In genomic region chr1:28147264-28148094, GRCh38 we compare ENCODE assay signal across 15 cellular contexts. TPM values are rescaled to one million over a fixed set of nuclear protein-coding genes. Genes with fewer than 3 reads are reported as not detected.
DNase-seq lines count a peak whose midpoint lies in the region; ATAC-seq, FAIRE-seq and TF ChIP-seq lines count a peak whose summit lies in the region.
"Had no signal": no experiment of that assay in that cellular context is flagged by ENCODE, and none has a peak within 500 bp of the region (broad histone marks: within the 10 kb centered on the region; RNA-seq: fewer than 3 reads in every experiment).

No MANE protein-coding gene starts in this region.

- TF ChIP-seq POLR2A in K562 (conservative IDR thresholded peaks at IDR 0.05): no peak

- H4K20me1 ChIP-seq in BLaER1: no peaks in the 10 kb centered on the region
- no peaks in the 10 kb centered on the region for H4K20me1 ChIP-seq in K562 (replicated peaks; ENCODE audit: control insufficient read depth, insufficient read depth, low read length)

- WGBS in K562 (ENCODE audit: insufficient coverage, low coverage, missing lambda C conversion rate): 69% methylated on average over 15 of the region's 16 CpGs
- WGBS in aorta, 2 donors: 56 to 60% methylated on average over 16 of the region's 16 CpGs

- H3K9me3 ChIP-seq in BLaER1 (peaks cover 7% of the 10 kb centered on the region; the same call in 1 of the 2 replicates), K562 (replicated peaks; ENCODE audit: control insufficient read depth, insufficient read depth, low read depth, low read length) (no peaks in the 10 kb centered on the region), aorta (ENCODE audit: control insufficient read depth, low read length) (no peaks in the 10 kb centered on the region)
- H3K9me3 ChIP-seq: adrenal gland, SK-N-SH had no signal

- no peak overlapping the region for H3K4me3 ChIP-seq in BLaER1
- no peak overlapping the region for H3K4me3 ChIP-seq in K562
- no peak overlapping the region for H3K4me3 ChIP-seq in aorta (ENCODE audit: low read length in 2 of 2)
- H3K4me3 ChIP-seq: adrenal gland, smooth muscle cell had no signal

- TF ChIP-seq RAD21 in K562 (CRISPR knock-in tag; conservative IDR thresholded peaks at IDR 0.05 in 1 of 2, IDR thresholded peaks at IDR 0.05 in 1 of 2): no peak

- peaks cover 50% of the 10 kb centered on the region for H3K4me1 ChIP-seq in BLaER1
- H3K4me1 ChIP-seq in K562 (replicated peaks in 1 of 2; ENCODE audit: control insufficient read depth in 2 of 2, insufficient read depth in 2 of 2, low read length in 2 of 2): peaks cover 22 to 30% of the 10 kb centered on the region in 2 experiments; a peak in 4 of 5 replicates
- no peaks in the 10 kb centered on the region for H3K4me1 ChIP-seq in aorta (ENCODE audit: control insufficient read depth in 1 of 2, insufficient read depth in 2 of 2, low read length in 2 of 2)
- H3K4me1 ChIP-seq: adrenal gland had no signal

- in situ Hi-C loops in K562 (cut with MboI): no loop called here

- TF ChIP-seq CTCF in K562 (IDR thresholded peaks at IDR 0.05 in 2 of 3, conservative IDR thresholded peaks at IDR 0.05 in 1 of 3; ENCODE audit: insufficient read depth in 2 of 3, low read depth in 1 of 3, low read length in 3 of 3) (no peak), omental fat pad (IDR thresholded peaks at IDR 0.05) (no peak)

- H3K27me3 ChIP-seq in BLaER1: no peaks in the 10 kb centered on the region
- no peaks in the 10 kb centered on the region; a peak in 1 of 5 replicates for H3K27me3 ChIP-seq in K562 (ENCODE audit: control insufficient read depth in 2 of 2, insufficient read depth in 2 of 2, low read length in 2 of 2)
- H3K27me3 ChIP-seq in aorta (ENCODE audit: control insufficient read depth in 1 of 2, insufficient read depth in 2 of 2, low read length in 1 of 2): no peaks in the 10 kb centered on the region
- H3K27me3 ChIP-seq: adrenal gland had no signal

- H3K27ac ChIP-seq in BLaER1 (no peak overlapping the region; the same call in 1 of the 2 replicates), K562 (ENCODE audit: extremely low read depth, low read depth, low read length) (peak overlapping the region; percentile 87), aorta (ENCODE audit: low read depth in 1 of 2, low read length in 2 of 2) (no peak overlapping the region)
- H3K27ac ChIP-seq: adrenal gland had no signal

- peak in 1 of 4 experiments; percentile 32 for DNase-seq in K562 (ENCODE audit: extremely low read depth in 1 of 4, low spot score in 3 of 4)
- DNase-seq in omental fat pad (ENCODE audit: low spot score): no peak
- DNase-seq in SIG-M5 treated with dmso at 0.1 percent for 504 hours (lab: John Stamatoyannopoulos, UW; ENCODE audit: unreplicated experiment): no peak
- no peak for DNase-seq in aorta
- DNase-seq: adrenal gland; effector CD8-positive, alpha-beta T cell; GOT3; hypothalamus; KBM-7; SK-N-SH had no signal

- intact Hi-C loops in K562 (cut with micrococcal nuclease): no loop called here
- intact Hi-C loops in aorta (cut with DNase I): no loop called here

- H3K9me1 ChIP-seq in K562 (ENCODE audit: control insufficient read depth, insufficient read depth, low read length): peaks cover 4% of the 10 kb centered on the region

- no peaks in the 10 kb centered on the region for H3K79me2 ChIP-seq in K562 (ENCODE audit: control insufficient read depth, insufficient read depth, low read length)

- POLR2A ChIA-PET in K562 (lab: Yijun Ruan, JAX): interaction anchor here (0.5 to 1.5 kb wide), 7 partner anchors 10 to 726 kb away, joined by 3 to 4 read pairs (median 3); no protein-coding TSS in a partner anchor

- TF ChIP-seq EP300 in K562 (IDR thresholded peaks at IDR 0.05; ENCODE audit: low read length): no peak

- H3K4me2 ChIP-seq in BLaER1 (peak overlapping the region; percentile 79), K562 (ENCODE audit: insufficient read depth, low read length) (peak overlapping the region; percentile 85)
- H3K4me2 ChIP-seq: SK-N-SH, smooth muscle cell had no signal

- H2AFZ ChIP-seq in K562 (ENCODE audit: low read depth, low read length): peak overlapping the region; percentile 99

- CTCF ChIA-PET in K562 (lab: Yijun Ruan, JAX; ENCODE audit: low intra/inter-chr PET ratio): no interaction called here

- ATAC-seq in GM21367 (IDR thresholded peaks at IDR 0.05; ENCODE audit: unreplicated experiment): peak; percentile 13
- peak; percentile 17 for ATAC-seq in HG03108 (IDR thresholded peaks at IDR 0.05; ENCODE audit: unreplicated experiment)
- ATAC-seq in K562: peak; percentile 52
- ATAC-seq in omental fat pad (ENCODE audit: low FRiP score): no peak
- no peak for ATAC-seq in HG03565 (IDR thresholded peaks at IDR 0.05; ENCODE audit: unreplicated experiment)
- no peak for ATAC-seq in aorta (ENCODE audit: low FRiP score)

- no peak overlapping the region for H3K9ac ChIP-seq in BLaER1
- H3K9ac ChIP-seq in K562 (ENCODE audit: insufficient read depth in 1 of 2, low read depth in 2 of 2, low read length in 2 of 2): peak overlapping the region; percentile 73 to 85; a peak in 3 of 4 replicates
- H3K9ac ChIP-seq: SK-N-SH had no signal

- no TSS peak for BruUV-seq in K562 (replicated peaks; lab: Mats Ljungman, UMichigan)

- FAIRE-seq in K562 (lab: Jason Lieb, UNC): no peak

- no peaks in the 10 kb centered on the region for H3K36me3 ChIP-seq in BLaER1
- no peaks in the 10 kb centered on the region for H3K36me3 ChIP-seq in K562 (ENCODE audit: control insufficient read depth, insufficient read depth, low read length)
- no peaks in the 10 kb centered on the region for H3K36me3 ChIP-seq in aorta (ENCODE audit: control insufficient read depth in 1 of 2, insufficient read depth in 2 of 2, low read length in 1 of 2)
- H3K36me3 ChIP-seq: adrenal gland had no signal

TF ChIP-seq in K562, 482 proteins besides CTCF, POLR2A, EP300 and RAD21 (continues in another document):
- no peak for TF ChIP-seq NKRF (IDR thresholded peaks at IDR 0.05; ENCODE audit: borderline replicate concordance)

RNA-seq across cellular contexts. Expression of gene PTAFR, which starts 29.0 kb away (rescaled TPM):
- total RNA-seq in K562 (2011; cell fraction: chromatin; rRNA removed; ENCODE audit: low replicate concordance): 0.56 and 1.2 TPM in 2 replicates
- total RNA-seq in K562 (2011; cell fraction: nucleolus; rRNA removed): 0.50 and 0.53 TPM in 2 replicates
- 0.46 and 0.66 TPM in 2 replicates for total RNA-seq in K562 (2011; cell fraction: nucleoplasm; rRNA removed)
- total RNA-seq in K562 (2014; rRNA removed) (0.20 TPM in 1 of 2 replicates, not detected in the other), K562 (2014; rRNA removed; fragmentation: Illumina TruSeq; extraction: Trizol) (0.22 and 0.25 TPM in 2 replicates), K562 (2015; rRNA removed; fragmentation: Illumina TruSeq; extraction: Trizol) (0.30 and 0.36 TPM in 2 replicates), K562 (2021) (0.36 and 0.55 TPM in 2 replicates), omental fat pad (10 to 100 TPM in 3 of 4 donors, 1 to 10 TPM in 1; 8.2 to 28.3 (median 19.0) TPM), aorta (10 to 100 TPM in 1 of 2 donors, 1 to 10 TPM in 1; 8.8 to 10.4 TPM)
- polyA plus RNA-seq in K562 (2011; rRNA removed) (0.43 and 0.45 TPM in 2 replicates), K562 (2014; fragmentation: Illumina TruSeq; extraction: Trizol) (0.26 and 0.33 TPM in 2 replicates), K562 (2014; fragmentation: Nextera tagmentation; extraction: Ambion mirVana) (under 1 TPM; 0.15 to 0.48 TPM), K562 (2014; rRNA removed) (0.32 and 0.52 TPM in 2 replicates), aorta (1 to 10 TPM in 1 of 2 donors, under 1 TPM in 1; 0.41 to 3.5 TPM)
- polyA plus RNA-seq in K562 (2011; cell fraction: cytosol; rRNA removed): 0.83 and 1.4 TPM in 2 replicates
- 0.18 and 0.40 TPM in 2 replicates for polyA plus RNA-seq in K562 (2011; cell fraction: nucleus; rRNA removed)
- 0.31 and 0.51 TPM in 2 replicates for polyA plus RNA-seq in K562 (2012)
- polyA minus RNA-seq in K562 (2011; rRNA and poly(A)+ RNA removed): 0.48 and 0.67 TPM in 2 replicates
- not detected in 2 replicates for polyA minus RNA-seq in K562 (2011; cell fraction: cytosol; rRNA and poly(A)+ RNA removed)
- 0.13 and 0.22 TPM in 2 replicates for polyA minus RNA-seq in K562 (2011; cell fraction: nucleus; rRNA and poly(A)+ RNA removed)

RNA-seq across cellular contexts. Expression of gene EYA3, which starts 59.1 kb away (rescaled TPM):
- total RNA-seq in K562 (2011; cell fraction: chromatin; rRNA removed; ENCODE audit: low replicate concordance): 65.3 and 113 TPM in 2 replicates
- total RNA-seq in K562 (2011; cell fraction: nucleolus; rRNA removed): 27.8 and 35.9 TPM in 2 replicates
- 43.1 and 57.6 TPM in 2 replicates for total RNA-seq in K562 (2011; cell fraction: nucleoplasm; rRNA removed)
- total RNA-seq in K562 (2014; rRNA removed): 19.4 and 21.7 TPM in 2 replicates
- total RNA-seq in K562 (2014; rRNA removed; fragmentation: Illumina TruSeq; extraction: Trizol): 51.3 and 55.7 TPM in 2 replicates
- 45.4 and 48.1 TPM in 2 replicates for total RNA-seq in K562 (2015; rRNA removed; fragmentation: Illumina TruSeq; extraction: Trizol)
- 45.6 and 51.3 TPM in 2 replicates for total RNA-seq in K562 (2021)
- 64.0 and 74.6 TPM in 2 replicates for polyA plus RNA-seq in K562 (2011; rRNA removed)
- 38.9 and 49.0 TPM in 2 replicates for polyA plus RNA-seq in K562 (2011; cell fraction: cytosol; rRNA removed)
- 44.1 and 52.2 TPM in 2 replicates for polyA plus RNA-seq in K562 (2011; cell fraction: nucleus; rRNA removed)
- polyA plus RNA-seq in K562 (2012): 19.5 and 28.8 TPM in 2 replicates
- polyA plus RNA-seq in K562 (2014; fragmentation: Illumina TruSeq; extraction: Trizol): 35.2 and 41.9 TPM in 2 replicates
- polyA plus RNA-seq in K562 (2014; fragmentation: Nextera tagmentation; extraction: Ambion mirVana): 10 to 100 TPM; 29.4 to 43.6 TPM
- polyA plus RNA-seq in K562 (2014; rRNA removed): 27.7 and 30.0 TPM in 2 replicates
- 119 and 132 TPM in 2 replicates for polyA minus RNA-seq in K562 (2011; rRNA and poly(A)+ RNA removed)
- 36.9 and 40.8 TPM in 2 replicates for polyA minus RNA-seq in K562 (2011; cell fraction: cytosol; rRNA and poly(A)+ RNA removed)
- polyA minus RNA-seq in K562 (2011; cell fraction: nucleus; rRNA and poly(A)+ RNA removed): 20.6 and 42.0 TPM in 2 replicates
- total RNA-seq in omental fat pad: 10 to 100 TPM in 3 of 4 donors, 1 to 10 TPM in 1; 7.5 to 19.6 (median 14.6) TPM
- total RNA-seq in aorta: 10 to 100 TPM; 20.9 to 25.3 TPM
- polyA plus RNA-seq in aorta: 1 to 10 TPM; 3.4 to 5.0 TPM

Comparison
In these comparisons a context has a peak if more than half of its experiments do, and no peak if none do; other contexts are left out.
1. ATAC-seq: peak in GM21367 (single experiment), HG03108 (single experiment) and K562 (single experiment); none in omental fat pad (single experiment), HG03565 (single experiment) and aorta (single experiment).
2. RNA of gene PTAFR, which starts 29.0 kb away (total RNA-seq): 8.2 to 28.3 TPM in omental fat pad and 8.8 to 10.4 TPM in aorta; 0.20 to 1.2 TPM in K562; every median in the first group is over 4 times any median in the second.